Comparison of ENCODE assay signal across 8 cellular contexts in genomic region chr19:4851551-4852290, GRCh38. TPM values are rescaled to one million over a fixed set of nuclear protein-coding genes. Genes with fewer than 3 reads are reported as not detected.
A peak's percentile ranks its signal among the peaks of the same experiment; 100 is the strongest.
DNase-seq lines count a peak whose midpoint lies in the region; FAIRE-seq and TF ChIP-seq lines count a peak whose summit lies in the region.

No MANE protein-coding gene starts in this region.

- CTCF ChIA-PET in endothelial cell of umbilical vein (lab: Charles Lee) = interaction anchor here (0.6 to 8.7 kb wide), 35 partner anchors 8 to 184 kb away, joined by 3 to 514 read pairs (median 6); partner anchors contain the start of genes FEM1A, KDM4B, PLIN3 and TICAM1

- peak; percentile 78 to 90 for TF ChIP-seq CTCF in endothelial cell of umbilical vein (IDR thresholded peaks at IDR 0.05; ENCODE audit: extremely low read depth in 1 of 2, insufficient read depth in 1 of 2, low read depth in 1 of 2, low read length in 2 of 2)

- no peaks in the 10 kb centered on the region for H3K9me3 ChIP-seq in endothelial cell of umbilical vein (replicated peaks; ENCODE audit: control insufficient read depth, insufficient read depth, low read length)

- H4K20me1 ChIP-seq in endothelial cell of umbilical vein (replicated peaks; ENCODE audit: control insufficient read depth, extremely low read depth, insufficient read depth, low read length) = no peaks in the 10 kb centered on the region

- H3K4me2 ChIP-seq in endothelial cell of umbilical vein (ENCODE audit: insufficient read depth, low read length) = no peak overlapping the region

- peaks cover 5 to 26% of the 10 kb centered on the region in 2 experiments for H3K36me3 ChIP-seq in endothelial cell of umbilical vein (ENCODE audit: control insufficient read depth in 2 of 2, extremely low read depth in 1 of 2, insufficient read depth in 2 of 2, low read length in 2 of 2)

- no peak overlapping the region for H3K27ac ChIP-seq in endothelial cell of umbilical vein (ENCODE audit: insufficient read depth, low read depth, low read length)

- H3K79me2 ChIP-seq in endothelial cell of umbilical vein (ENCODE audit: control insufficient read depth, insufficient read depth, low read length) = no peaks in the 10 kb centered on the region

- dilution Hi-C loops in endothelial cell of umbilical vein (cut with MboI; ENCODE audit: extremely low pct_ligation_motif_present, low sequenced_read_pairs) = no loop called here

- H3K9me1 ChIP-seq in endothelial cell of umbilical vein (replicated peaks; ENCODE audit: control insufficient read depth, extremely low read depth, insufficient read depth, low read length) = no peaks in the 10 kb centered on the region

- POLR2A ChIA-PET in endothelial cell of umbilical vein (lab: Charles Lee) = interaction anchor here (0.5 kb wide), 1 partner anchor 39 kb away, joined by 3 read pairs; no protein-coding TSS in a partner anchor

- DNase-seq in activated gamma-delta T cell treated with Interleukin-2 at 50 U/mL for 16 hours (peak; percentile 74), activated gamma-delta T cell (lab: John Stamatoyannopoulos, UW) (no peak), NCI-H524 (lab: John Stamatoyannopoulos, UW) (peak; percentile 66 to 77), endothelial cell of umbilical vein (ENCODE audit: low read depth, low spot score) (peak; percentile 53), mucosa of gallbladder (ENCODE audit: low spot score) (peak; percentile 53), putamen (ENCODE audit: low spot score) (no peak)
- peak; percentile 95 for DNase-seq in activated CD8-positive, alpha-beta memory T cell treated with anti-CD3 and anti-CD28 coated beads for 24 hours
- peak; percentile 52 to 58 for DNase-seq in stimulated activated CD8-positive, alpha-beta memory T cell treated with anti-CD3 and anti-CD28 coated beads, Interleukin-7, amount 100 ng/mL, for 4 hours (ENCODE audit: low read depth in 2 of 2)

- no peak overlapping the region for H3K9ac ChIP-seq in endothelial cell of umbilical vein (replicated peaks; ENCODE audit: extremely low read depth, insufficient read depth, low read length)

- no peak for TF ChIP-seq POLR2A in endothelial cell of umbilical vein (IDR thresholded peaks at IDR 0.05; ENCODE audit: low read depth, low read length)

- intact Hi-C loops in endothelial cell of umbilical vein (cut with micrococcal nuclease) = loop anchor here (1.0 kb wide), 1 partner anchor 42 kb away; no protein-coding TSS in a partner anchor

- no TSS peak for BruUV-seq in endothelial cell of umbilical vein (replicated peaks; lab: Mats Ljungman, UMichigan)

- no peaks in the 10 kb centered on the region for H3K4me1 ChIP-seq in endothelial cell of umbilical vein (ENCODE audit: control insufficient read depth, extremely low read depth, insufficient read depth, low read length)

- peak; percentile 79 for FAIRE-seq in endothelial cell of umbilical vein (lab: Jason Lieb, UNC)

- no peaks in the 10 kb centered on the region for H3K27me3 ChIP-seq in endothelial cell of umbilical vein (ENCODE audit: control insufficient read depth in 2 of 2, insufficient read depth in 2 of 2, low read length in 2 of 2)

- H3K4me3 ChIP-seq in endothelial cell of umbilical vein (replicated peaks in 1 of 3; ENCODE audit: insufficient read depth in 1 of 3, low read depth in 1 of 3, low read length in 3 of 3) = no peak overlapping the region

- no peak overlapping the region for H2AFZ ChIP-seq in endothelial cell of umbilical vein (ENCODE audit: low read depth, low read length)

TF ChIP-seq in endothelial cell of umbilical vein, 7 proteins besides CTCF, POLR2A, EP300 and RAD21:
- TF ChIP-seq POLR2AphosphoS5 (IDR thresholded peaks at IDR 0.05; ENCODE audit: insufficient read depth, low read depth, low read length) = peak; percentile 14
- TF ChIP-seq FOS (IDR thresholded peaks at IDR 0.05; ENCODE audit: borderline replicate concordance, insufficient read depth, low read length) = no peak
- no peak for TF ChIP-seq GATA2 (IDR thresholded peaks at IDR 0.05; ENCODE audit: insufficient read depth, insufficient read length, low read depth, low read length)
- TF ChIP-seq MAX (IDR thresholded peaks at IDR 0.05; ENCODE audit: insufficient read depth, insufficient read length) = no peak

RNA-seq across cellular contexts. Expression of gene PLIN3, which starts 15.7 kb away (rescaled TPM):
- 76.8 and 77.9 TPM in 2 replicates for total RNA-seq in endothelial cell of umbilical vein
- 88.9 and 90.0 TPM in 2 replicates for polyA plus RNA-seq in endothelial cell of umbilical vein
- polyA plus RNA-seq in endothelial cell of umbilical vein (2011; cell fraction: cytosol; rRNA removed) = 57.6 and 69.6 TPM in 2 replicates
- polyA plus RNA-seq in endothelial cell of umbilical vein (2011; cell fraction: nucleus; rRNA removed) = 21.7 and 23.4 TPM in 2 replicates
- polyA plus RNA-seq in endothelial cell of umbilical vein (2012) = 72.7 and 91.1 TPM in 2 replicates
- 46.3 and 69.7 TPM in 2 replicates for polyA minus RNA-seq in endothelial cell of umbilical vein
- 93.0 TPM for polyA minus RNA-seq in endothelial cell of umbilical vein (2011; cell fraction: cytosol; rRNA and poly(A)+ RNA removed)
- polyA minus RNA-seq in endothelial cell of umbilical vein (2011; cell fraction: nucleus; rRNA and poly(A)+ RNA removed) = 17.7 and 24.2 TPM in 2 replicates
- total RNA-seq in mucosa of gallbladder = 60.2 TPM

RNA-seq across cellular contexts. Expression of gene TICAM1, which starts 20.2 kb away (rescaled TPM):
- total RNA-seq in endothelial cell of umbilical vein (17.6 and 19.0 TPM in 2 replicates), mucosa of gallbladder (26.8 TPM)
- 4.3 and 4.8 TPM in 2 replicates for polyA plus RNA-seq in endothelial cell of umbilical vein
- 3.3 and 3.9 TPM in 2 replicates for polyA plus RNA-seq in endothelial cell of umbilical vein (2011; cell fraction: cytosol; rRNA removed)
- polyA plus RNA-seq in endothelial cell of umbilical vein (2011; cell fraction: nucleus; rRNA removed) = 2.2 and 2.8 TPM in 2 replicates
- polyA plus RNA-seq in endothelial cell of umbilical vein (2012) = 12.3 and 18.6 TPM in 2 replicates
- 2.4 and 2.5 TPM in 2 replicates for polyA minus RNA-seq in endothelial cell of umbilical vein
- polyA minus RNA-seq in endothelial cell of umbilical vein (2011; cell fraction: cytosol; rRNA and poly(A)+ RNA removed) = 6.2 TPM
- 1.3 and 2.3 TPM in 2 replicates for polyA minus RNA-seq in endothelial cell of umbilical vein (2011; cell fraction: nucleus; rRNA and poly(A)+ RNA removed)

RNA-seq across cellular contexts. Expression of gene ARRDC5, which starts 51.0 kb away (rescaled TPM):
- total RNA-seq in endothelial cell of umbilical vein = not detected in 2 replicates
- 0.04 and 0.18 TPM in 2 replicates for polyA plus RNA-seq in endothelial cell of umbilical vein
- 0.04 and 0.06 TPM in 2 replicates for polyA plus RNA-seq in endothelial cell of umbilical vein (2011; cell fraction: cytosol; rRNA removed)
- polyA plus RNA-seq in endothelial cell of umbilical vein (2011; cell fraction: nucleus; rRNA removed) = 0.12 and 0.27 TPM in 2 replicates
- not detected in 2 replicates for polyA plus RNA-seq in endothelial cell of umbilical vein (2012)
- 1.1 TPM in 1 of 2 replicates, not detected in the other for polyA minus RNA-seq in endothelial cell of umbilical vein
- polyA minus RNA-seq in endothelial cell of umbilical vein (2011; cell fraction: cytosol; rRNA and poly(A)+ RNA removed) = not detected
- 0.58 and 0.87 TPM in 2 replicates for polyA minus RNA-seq in endothelial cell of umbilical vein (2011; cell fraction: nucleus; rRNA and poly(A)+ RNA removed)
- 0.52 TPM for total RNA-seq in mucosa of gallbladder

RNA-seq across cellular contexts. Expression of gene UHRF1, which starts 57.6 kb away (rescaled TPM):
- total RNA-seq in endothelial cell of umbilical vein (70.8 and 76.8 TPM in 2 replicates), mucosa of gallbladder (4.5 TPM)
- 9.1 and 13.3 TPM in 2 replicates for polyA plus RNA-seq in endothelial cell of umbilical vein
- polyA plus RNA-seq in endothelial cell of umbilical vein (2011; cell fraction: cytosol; rRNA removed) = 16.4 and 17.9 TPM in 2 replicates
- 27.6 and 33.4 TPM in 2 replicates for polyA plus RNA-seq in endothelial cell of umbilical vein (2011; cell fraction: nucleus; rRNA removed)
- polyA plus RNA-seq in endothelial cell of umbilical vein (2012) = 25.6 and 35.2 TPM in 2 replicates
- 18.5 and 22.7 TPM in 2 replicates for polyA minus RNA-seq in endothelial cell of umbilical vein
- polyA minus RNA-seq in endothelial cell of umbilical vein (2011; cell fraction: cytosol; rRNA and poly(A)+ RNA removed) = 27.3 TPM
- polyA minus RNA-seq in endothelial cell of umbilical vein (2011; cell fraction: nucleus; rRNA and poly(A)+ RNA removed) = 17.8 and 24.1 TPM in 2 replicates

Comparison
In these comparisons a context has a peak if more than half of its experiments do, and no peak if none do; other contexts are left out.
1. DNase-seq: peak in activated gamma-delta T cell treated with Interleukin-2 at 50 U/mL for 16 hours (single experiment), NCI-H524 (2 of 2), activated CD8-positive, alpha-beta memory T cell treated with anti-CD3 and anti-CD28 coated beads for 24 hours (single experiment), endothelial cell of umbilical vein (single experiment), mucosa of gallbladder (single experiment) and stimulated activated CD8-positive, alpha-beta memory T cell treated with anti-CD3 and anti-CD28 coated beads, Interleukin-7, amount 100 ng/mL, for 4 hours (2 of 2); none in activated gamma-delta T cell (single experiment) and putamen (single experiment).